In the genomic region with DNA sequence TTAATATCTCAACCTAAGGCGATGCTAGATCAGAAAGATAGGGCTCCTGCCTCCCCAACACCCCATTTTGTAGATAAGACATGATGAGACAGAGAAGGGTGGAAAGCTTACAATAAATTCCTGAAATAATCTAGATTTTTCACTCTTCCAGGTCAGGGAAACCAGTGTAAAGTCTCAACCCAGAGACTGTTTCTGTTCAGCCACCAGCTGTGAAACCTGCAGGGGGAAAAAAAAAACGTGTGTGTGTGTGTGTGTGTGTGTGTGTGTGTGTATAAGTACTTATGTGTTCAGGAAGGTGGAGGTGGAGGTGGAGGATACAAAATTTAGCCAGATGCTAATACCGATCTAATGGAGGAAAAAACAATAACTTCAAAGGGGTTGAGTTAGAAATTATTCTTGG, we compare ENCODE assay signal across 10 cellular contexts. TPM values are rescaled to one million over a fixed set of nuclear protein-coding genes. Genes with fewer than 3 reads are reported as not detected.
DNase-seq lines count a peak whose midpoint lies in the region; ATAC-seq and TF ChIP-seq lines count a peak whose summit lies in the region.
"Had no signal": no experiment of that assay in that cellular context is flagged by ENCODE, and none has a peak within 500 bp of the region (broad histone marks: within the 10 kb centered on the region; RNA-seq: fewer than 3 reads in every experiment).

No MANE protein-coding gene starts in this region.

- no peak for TF ChIP-seq CTCF in Peyer's patch (IDR thresholded peaks at IDR 0.05)
- no peak for TF ChIP-seq CTCF in endodermal cell (conservative IDR thresholded peaks at IDR 0.05)
- no peak for TF ChIP-seq CTCF in spleen (IDR thresholded peaks at IDR 0.05 in 8 of 11, conservative IDR thresholded peaks at IDR 0.05 in 3 of 11)
- TF ChIP-seq CTCF in SK-N-SH (IDR thresholded peaks at IDR 0.05) = no peak

- H3K9me2 ChIP-seq in SK-N-SH = no peaks in the 10 kb centered on the region

- peaks cover 7% of the 10 kb centered on the region for H3K36me3 Mint-ChIP-seq in activated CD4-positive, alpha-beta T cell treated with anti-CD3 and anti-CD28 coated beads, Interleukin-2, amount 10 ng/mL, durations not matched to agents 24 days and 14 days (ENCODE audit: low read depth)
- H3K36me3 Mint-ChIP-seq in endodermal cell (ENCODE audit: low read depth) = peaks cover 1% of the 10 kb centered on the region

- H3K27me3 ChIP-seq in Peyer's patch (no peaks in the 10 kb centered on the region), endodermal cell (ENCODE audit: control insufficient read depth, insufficient read depth, low read length, poor library complexity, severe bottlenecking) (no peaks in the 10 kb centered on the region), spleen (replicated peaks in 1 of 7) (peaks cover 0 to 7% (median 0%) of the 10 kb centered on the region in 7 donors), SK-N-SH (ENCODE audit: insufficient read depth) (no peaks in the 10 kb centered on the region)

- H3K4me3 ChIP-seq in Peyer's patch = no peak overlapping the region
- peak overlapping the region; percentile 83 for H3K4me3 ChIP-seq in endodermal cell (ENCODE audit: low read length)
- H3K4me3 ChIP-seq in spleen = peak overlapping the region in 1 of 8 donors; percentile 76
- H3K4me3 ChIP-seq in SK-N-SH (ENCODE audit: low read depth in 2 of 2, low read length in 1 of 2) = no peak overlapping the region

- H3K9me3 Mint-ChIP-seq in activated CD4-positive, alpha-beta T cell treated with anti-CD3 and anti-CD28 coated beads, Interleukin-2, amount 10 ng/mL, durations not matched to agents 24 days and 14 days = no peaks in the 10 kb centered on the region
- H3K9me3 Mint-ChIP-seq in endodermal cell = peaks cover 24% of the 10 kb centered on the region

- H3K4me2 ChIP-seq in SK-N-SH = no peak overlapping the region

- CTCF ChIA-PET in SK-N-SH (lab: Yijun Ruan, JAX) = no interaction called here

- H3K9me3 ChIP-seq in Peyer's patch (no peaks in the 10 kb centered on the region), endodermal cell (ENCODE audit: control insufficient read depth, low read length) (no peaks in the 10 kb centered on the region), spleen (no peaks in the 10 kb centered on the region), SK-N-SH (no peaks in the 10 kb centered on the region)

- ATAC-seq in GM18861 (IDR thresholded peaks at IDR 0.05; ENCODE audit: unreplicated experiment) = no peak

- H3K9ac ChIP-seq in endodermal cell (ENCODE audit: extremely low read depth, low read length, poor library complexity, severe bottlenecking) (no peak overlapping the region), SK-N-SH (no peak overlapping the region)

- H2AFZ ChIP-seq in SK-N-SH (ENCODE audit: low read depth) = no peak overlapping the region

- intact Hi-C loops in activated CD4-positive, alpha-beta T cell treated with anti-CD3 and anti-CD28 coated beads, Interleukin-2, amount 10 ng/mL, durations not matched to agents 24 days and 14 days (cut with micrococcal nuclease) = loop anchor here (2.0 to 10.0 kb wide), 9 partner anchors 45 to 1834 kb away; partner anchors contain the start of genes COX7B, CYSLTR1, HMGN5 and MAGT1
- intact Hi-C loops in spleen (cut with DNase I; ENCODE audit: low total_unique reads) = no loop called here

- TF ChIP-seq POLR2A in Peyer's patch (IDR thresholded peaks at IDR 0.05) (no peak), spleen (IDR thresholded peaks at IDR 0.05) (no peak)

- no peaks in the 10 kb centered on the region for H3K27me3 Mint-ChIP-seq in activated CD4-positive, alpha-beta T cell treated with anti-CD3 and anti-CD28 coated beads, Interleukin-2, amount 10 ng/mL, durations not matched to agents 24 days and 14 days
- no peaks in the 10 kb centered on the region for H3K27me3 Mint-ChIP-seq in endodermal cell (ENCODE audit: insufficient read depth)

- peaks cover 24% of the 10 kb centered on the region for H3K4me1 Mint-ChIP-seq in activated CD4-positive, alpha-beta T cell treated with anti-CD3 and anti-CD28 coated beads, Interleukin-2, amount 10 ng/mL, durations not matched to agents 24 days and 14 days
- peaks cover 21% of the 10 kb centered on the region for H3K4me1 Mint-ChIP-seq in endodermal cell

- peak; percentile 56 for DNase-seq in activated CD4-positive, alpha-beta T cell treated with anti-CD3 and anti-CD28 coated beads, Interleukin-2, amount 10 ng/mL, durations not matched to agents 24 days and 14 days
- no peak for DNase-seq in activated CD4-positive, alpha-beta T cell treated with anti-CD3 and anti-CD28 coated beads, Interleukin-2, amount 50 U/mL, for 48 hours
- DNase-seq in Peyer's patch (no peak), endodermal cell (no peak), spleen (no peak), NCI-H226 (no peak), SK-N-SH (no peak)
- DNase-seq: DMS 273 treated with DMSO at 0.1 percent for 48 hours, SHP77 had no signal

- TF ChIP-seq RAD21 in SK-N-SH (IDR thresholded peaks at IDR 0.05; ENCODE audit: low read length) = no peak

- no peaks in the 10 kb centered on the region for H3K79me2 ChIP-seq in SK-N-SH (ENCODE audit: insufficient read depth)

- no peaks in the 10 kb centered on the region for H3F3A ChIP-seq in SK-N-SH (replicated peaks; ENCODE audit: insufficient read depth)

- H3K27ac Mint-ChIP-seq in activated CD4-positive, alpha-beta T cell treated with anti-CD3 and anti-CD28 coated beads, Interleukin-2, amount 10 ng/mL, durations not matched to agents 24 days and 14 days = peak overlapping the region; percentile 99
- H3K27ac Mint-ChIP-seq in endodermal cell = peak overlapping the region; percentile 93

- no peaks in the 10 kb centered on the region for H3K4me1 ChIP-seq in Peyer's patch
- peaks cover 4% of the 10 kb centered on the region for H3K4me1 ChIP-seq in endodermal cell (ENCODE audit: control insufficient read depth, insufficient read depth, low read length)
- peaks cover 0 to 7% (median 0%) of the 10 kb centered on the region in 6 donors for H3K4me1 ChIP-seq in spleen
- no peaks in the 10 kb centered on the region for H3K4me1 ChIP-seq in SK-N-SH (ENCODE audit: control insufficient read depth in 1 of 2, insufficient read depth in 2 of 2, low read depth in 1 of 2, low read length in 1 of 2)

- WGBS in endodermal cell (ENCODE audit: insufficient coverage in 1 of 2, insufficient read length in 1 of 2), 2 experiments = 44 to 100% methylated on average over 1 to 2 of the region's 3 CpGs
- 30 to 37% (median 34%) methylated on average over 3 of the region's 3 CpGs for WGBS in spleen, 5 donors
- 1% methylated on average over 3 of the region's 3 CpGs for WGBS in SK-N-SH (ENCODE audit: low lambda C conversion rate)

- H3K4me3 Mint-ChIP-seq in activated CD4-positive, alpha-beta T cell treated with anti-CD3 and anti-CD28 coated beads, Interleukin-2, amount 10 ng/mL, durations not matched to agents 24 days and 14 days = peak overlapping the region; percentile 99
- H3K4me3 Mint-ChIP-seq in endodermal cell = peak overlapping the region; percentile 67

- H3K27ac ChIP-seq in Peyer's patch = peak overlapping the region in 3 of 4 donors; percentile 61 to 75 (median 73)
- H3K27ac ChIP-seq in endodermal cell (ENCODE audit: low read depth, low read length) = no peak overlapping the region
- H3K27ac ChIP-seq in spleen = peak overlapping the region in 7 of 8 donors; percentile 38 to 84 (median 63)
- H3K27ac ChIP-seq in SK-N-SH (ENCODE audit: low read depth in 2 of 2, low read length in 1 of 2) = no peak overlapping the region

- POLR2A ChIA-PET in SK-N-SH (lab: Yijun Ruan, JAX) = no interaction called here

- H3K36me3 ChIP-seq in Peyer's patch (no peaks in the 10 kb centered on the region), endodermal cell (ENCODE audit: control insufficient read depth, insufficient read depth, low read length) (no peaks in the 10 kb centered on the region), spleen (no peaks in the 10 kb centered on the region), SK-N-SH (replicated peaks in 1 of 2; ENCODE audit: control insufficient read depth in 1 of 2, insufficient read depth in 2 of 2, low read length in 1 of 2) (no peaks in the 10 kb centered on the region)

- TF ChIP-seq EP300 in SK-N-SH (IDR thresholded peaks at IDR 0.05; ENCODE audit: borderline replicate concordance in 1 of 2, low read depth in 1 of 2, low read length in 1 of 2) = no peak

- H4K20me1 ChIP-seq in SK-N-SH (ENCODE audit: insufficient read depth) = no peaks in the 10 kb centered on the region

TF ChIP-seq in SK-N-SH, 30 proteins besides CTCF, POLR2A, EP300 and RAD21 (continues in another document):
- TF ChIP-seq NRF1 (IDR thresholded peaks at IDR 0.05; ENCODE audit: low read depth, low read length) (no peak), TEAD4 (IDR thresholded peaks at IDR 0.05; ENCODE audit: borderline replicate concordance, insufficient read depth) (no peak), RCOR1 (IDR thresholded peaks at IDR 0.05; ENCODE audit: low read length) (no peak), RFX5 (IDR thresholded peaks at IDR 0.05; ENCODE audit: low read length) (no peak), CHD2 (IDR thresholded peaks at IDR 0.05; ENCODE audit: low read length, partially characterized antibody) (no peak), ELF1 (IDR thresholded peaks at IDR 0.05) (no peak), FOSL2 (IDR thresholded peaks at IDR 0.05; ENCODE audit: borderline replicate concordance, low read depth) (no peak), SIN3A (IDR thresholded peaks at IDR 0.05; ENCODE audit: borderline replicate concordance, low read depth, low read length) (no peak), RXRA (IDR thresholded peaks at IDR 0.05; ENCODE audit: borderline replicate concordance, low read depth) (no peak), FOXJ3 (CRISPR knock-in tag; IDR thresholded peaks at IDR 0.05) (no peak), EZH2phosphoT487 (IDR thresholded peaks at IDR 0.05; ENCODE audit: borderline replicate concordance, low read depth) (no peak)

RNA-seq across cellular contexts. Expression of gene ITM2A, which starts 0.8 kb away (rescaled TPM):
- 102 and 113 TPM in 2 replicates for total RNA-seq in activated CD4-positive, alpha-beta T cell treated with anti-CD3 and anti-CD28 coated beads, Interleukin-2, amount 10 ng/mL, durations not matched to agents 24 days and 14 days
- 10 to 100 TPM in 3 of 4 donors, 1 to 10 TPM in 1; 9.8 to 26.4 (median 13.4) TPM for total RNA-seq in Peyer's patch
- 10 to 100 TPM; 24.8 to 40.8 TPM for total RNA-seq in endodermal cell
- polyA plus RNA-seq in endodermal cell (2013, experiment 1 of 2) = 12.4 TPM
- polyA plus RNA-seq in endodermal cell (2013, experiment 2 of 2) = 12.6 TPM
- 10 to 100 TPM; 16.0 to 35.7 (median 28.2) TPM for total RNA-seq in spleen
- polyA plus RNA-seq in spleen = 10 to 100 TPM; 12.6 to 22.6 (median 17.2) TPM
- not detected in 2 replicates for polyA plus RNA-seq in SK-N-SH (2012; rRNA removed)
- polyA plus RNA-seq in SK-N-SH (2012; cell fraction: cytosol; rRNA removed) = 0.04 and 0.09 TPM in 2 replicates
- 0.06 TPM in 1 of 2 replicates, not detected in the other for polyA plus RNA-seq in SK-N-SH (2012; cell fraction: nucleus; rRNA removed)

Comparison
In these comparisons a context has a peak if more than half of its experiments do, and no peak if none do; other contexts are left out.
1. H3K27ac ChIP-seq: peak in Peyer's patch (3 of 4) and spleen (7 of 8); none in endodermal cell (single experiment) and SK-N-SH (0 of 2).